ENCODE assay signal across 21 cellular contexts in genomic region chrX:77426811-77427210, GRCh38. TPM values are rescaled to one million over a fixed set of nuclear protein-coding genes. Genes with fewer than 3 reads are reported as not detected.
A peak's percentile ranks its signal among the peaks of the same experiment; 100 is the strongest.
DNase-seq lines count a peak whose midpoint lies in the region; ATAC-seq and TF ChIP-seq lines count a peak whose summit lies in the region.
"Had no signal": no experiment of that assay in that cellular context is flagged by ENCODE, and none has a peak within 500 bp of the region (broad histone marks: within the 10 kb centered on the region; RNA-seq: fewer than 3 reads in every experiment).

No MANE protein-coding gene starts in this region.

- no peaks in the 10 kb centered on the region for H3K36me3 ChIP-seq in MG63
- H3K36me3 ChIP-seq: prostate gland had no signal

- H3K36me3 Mint-ChIP-seq in activated naive CD8-positive, alpha-beta T cell treated with anti-CD3 and anti-CD28 coated beads, Interleukin-2, amount 50 U/mL, for 24 hours (ENCODE audit: low read depth), result no peaks in the 10 kb centered on the region
- no peaks in the 10 kb centered on the region for H3K36me3 Mint-ChIP-seq in CD14-positive monocyte
- H3K36me3 Mint-ChIP-seq: activated CD4-positive, alpha-beta memory T cell treated with anti-CD3 and anti-CD28 coated beads for 36 hours; activated naive CD8-positive, alpha-beta T cell treated with anti-CD3 and anti-CD28 coated beads, Interleukin-2, amount 10 ng/mL, durations not matched to agents 7 days and 5 days; CD4-positive, alpha-beta memory T cell had no signal

- no peak overlapping the region for H3K4me3 Mint-ChIP-seq in activated naive CD8-positive, alpha-beta T cell treated with anti-CD3 and anti-CD28 coated beads, Interleukin-2, amount 50 U/mL, for 24 hours
- H3K4me3 Mint-ChIP-seq in CD14-positive monocyte, result no peak overlapping the region
- H3K4me3 Mint-ChIP-seq: activated B cell treated with CpG ODN at 0.5 μM for 24 hours; activated CD4-positive, alpha-beta memory T cell treated with anti-CD3 and anti-CD28 coated beads for 36 hours; activated naive CD8-positive, alpha-beta T cell treated with anti-CD3 and anti-CD28 coated beads, Interleukin-2, amount 10 ng/mL, durations not matched to agents 7 days and 5 days; CD4-positive, alpha-beta memory T cell had no signal

- TF ChIP-seq POLR2A in erythroblast (IDR thresholded peaks at IDR 0.05; ENCODE audit: low read length), result no peak

- H3K4me1 Mint-ChIP-seq in activated naive CD8-positive, alpha-beta T cell treated with anti-CD3 and anti-CD28 coated beads, Interleukin-2, amount 50 U/mL, for 24 hours, result no peaks in the 10 kb centered on the region
- peaks cover 7% of the 10 kb centered on the region for H3K4me1 Mint-ChIP-seq in CD14-positive monocyte
- H3K4me1 Mint-ChIP-seq: activated naive CD8-positive, alpha-beta T cell treated with anti-CD3 and anti-CD28 coated beads, Interleukin-2, amount 10 ng/mL, durations not matched to agents 7 days and 5 days; CD4-positive, alpha-beta memory T cell had no signal

- no peaks in the 10 kb centered on the region for H3K27me3 ChIP-seq in MG63

- no peaks in the 10 kb centered on the region for H3K9me3 ChIP-seq in MG63
- H3K9me3 ChIP-seq: prostate gland had no signal

- no peak for ATAC-seq in activated naive CD8-positive, alpha-beta T cell treated with anti-CD3 and anti-CD28 coated beads, Interleukin-2, amount 50 U/mL, for 24 hours
- ATAC-seq: Right ventricle myocardium inferior had no signal

- H3K27ac Mint-ChIP-seq in activated naive CD8-positive, alpha-beta T cell treated with anti-CD3 and anti-CD28 coated beads, Interleukin-2, amount 50 U/mL, for 24 hours, result no peak overlapping the region
- no peak overlapping the region for H3K27ac Mint-ChIP-seq in CD14-positive monocyte
- H3K27ac Mint-ChIP-seq: activated B cell treated with CpG ODN at 0.5 μM for 24 hours; activated CD4-positive, alpha-beta memory T cell treated with anti-CD3 and anti-CD28 coated beads for 36 hours; activated naive CD8-positive, alpha-beta T cell treated with anti-CD3 and anti-CD28 coated beads, Interleukin-2, amount 10 ng/mL, durations not matched to agents 7 days and 5 days had no signal

- H3K27me3 Mint-ChIP-seq in activated naive CD8-positive, alpha-beta T cell treated with anti-CD3 and anti-CD28 coated beads, Interleukin-2, amount 50 U/mL, for 24 hours, result no peaks in the 10 kb centered on the region
- peaks cover 0 to 4% (median 3%) of the 10 kb centered on the region in 3 donors for H3K27me3 Mint-ChIP-seq in CD14-positive monocyte (ENCODE audit: low read depth in 3 of 3)
- H3K27me3 Mint-ChIP-seq: activated B cell treated with CpG ODN at 0.5 μM for 24 hours; activated CD4-positive, alpha-beta memory T cell treated with anti-CD3 and anti-CD28 coated beads for 36 hours; CD4-positive, alpha-beta memory T cell had no signal

- no peak overlapping the region for H3K4me3 ChIP-seq in MG63
- no peak overlapping the region for H3K4me3 ChIP-seq in epithelial cell of esophagus (ENCODE audit: low read length)
- H3K4me3 ChIP-seq: prostate gland had no signal

- no peak for TF ChIP-seq CTCF in epithelial cell of esophagus (IDR thresholded peaks at IDR 0.05; ENCODE audit: insufficient read depth, low read depth, low read length, missing control alignments)
- no peak for TF ChIP-seq CTCF in CD14-positive monocyte (IDR thresholded peaks at IDR 0.05)

- DNase-seq in EL (peak; percentile 54), MG63 (peak; percentile 58), epithelial cell of esophagus (ENCODE audit: low read depth) (peak; percentile 28), myocyte (ENCODE audit: low read depth) (peak; percentile 44), CD14-positive monocyte (ENCODE audit: low spot score) (no peak), putamen (ENCODE audit: low spot score) (no peak), erythroblast (lab: John Stamatoyannopoulos, UW) (no peak)
- no peak for DNase-seq in activated naive CD8-positive, alpha-beta T cell treated with anti-CD3 and anti-CD28 coated beads, Interleukin-2, amount 50 U/mL, for 24 hours
- DNase-seq: activated B cell treated with CpG ODN at 0.5 μM for 24 hours; activated CD4-positive, alpha-beta memory T cell treated with anti-CD3 and anti-CD28 coated beads for 36 hours; activated naive CD8-positive, alpha-beta T cell treated with anti-CD3 and anti-CD28 coated beads, Interleukin-2, amount 10 ng/mL, durations not matched to agents 7 days and 5 days; CD4-positive, alpha-beta memory T cell; DMS 273 treated with DMSO at 0.1 percent for 48 hours; foreskin melanocyte; hypothalamus; NCI-H1436; trophoblast cell had no signal

- intact Hi-C loops in CD14-positive monocyte (cut with micrococcal nuclease), result no loop called here

- H3K9me3 Mint-ChIP-seq in activated naive CD8-positive, alpha-beta T cell treated with anti-CD3 and anti-CD28 coated beads, Interleukin-2, amount 50 U/mL, for 24 hours, result no peaks in the 10 kb centered on the region
- peaks cover 0 to 1% (median 0%) of the 10 kb centered on the region in 7 donors for H3K9me3 Mint-ChIP-seq in CD14-positive monocyte
- H3K9me3 Mint-ChIP-seq: activated B cell treated with CpG ODN at 0.5 μM for 24 hours; activated CD4-positive, alpha-beta memory T cell treated with anti-CD3 and anti-CD28 coated beads for 36 hours; activated naive CD8-positive, alpha-beta T cell treated with anti-CD3 and anti-CD28 coated beads, Interleukin-2, amount 10 ng/mL, durations not matched to agents 7 days and 5 days; CD4-positive, alpha-beta memory T cell had no signal

RNA-seq across cellular contexts. Expression of gene FGF16, which starts 20.4 kb away (rescaled TPM):
- not detected in 2 replicates for total RNA-seq in MG63 (2014; rRNA removed; shearing (Covaris generic); ENCODE audit: low replicate concordance)
- total RNA-seq in myocyte, result not detected in 2 replicates
- not detected for polyA plus RNA-seq in myocyte (2012)
- not detected for polyA plus RNA-seq in CD14-positive monocyte
- total RNA-seq: activated B cell treated with CpG ODN at 0.5 μM for 24 hours; activated CD4-positive, alpha-beta memory T cell treated with anti-CD3 and anti-CD28 coated beads for 36 hours; activated naive CD8-positive, alpha-beta T cell treated with anti-CD3 and anti-CD28 coated beads, Interleukin-2, amount 10 ng/mL, durations not matched to agents 7 days and 5 days; CD4-positive, alpha-beta memory T cell; NCI-H460; OCI-LY7 had no signal
- polyA plus RNA-seq: CD4-positive, alpha-beta memory T cell had no signal

Comparison
In these comparisons a context has a peak if more than half of its experiments do, and no peak if none do; other contexts are left out.
1. DNase-seq: peak in EL (single experiment), MG63 (single experiment), epithelial cell of esophagus (single experiment) and myocyte (single experiment); none in activated naive CD8-positive, alpha-beta T cell treated with anti-CD3 and anti-CD28 coated beads, Interleukin-2, amount 50 U/mL, for 24 hours (single experiment), CD14-positive monocyte (single experiment), putamen (single experiment) and erythroblast (0 of 2).